In genomic region chr1:206769331-206769731, GRCh38 we compare ENCODE assay signal across 9 cellular contexts. TPM values are rescaled to one million over a fixed set of nuclear protein-coding genes. Genes with fewer than 3 reads are reported as not detected.
DNase-seq lines count a peak whose midpoint lies in the region; ATAC-seq and TF ChIP-seq lines count a peak whose summit lies in the region.
"Had no signal": no experiment of that assay in that cellular context is flagged by ENCODE, and none has a peak within 500 bp of the region (broad histone marks: within the 10 kb centered on the region; RNA-seq: fewer than 3 reads in every experiment).

No MANE protein-coding gene starts in this region.

- TF ChIP-seq CTCF in esophagus muscularis mucosa (IDR thresholded peaks at IDR 0.05) = no peak

- H3K27me3 Mint-ChIP-seq in activated T-helper 1 cell treated with anti-CD3 and anti-CD28 coated beads, Interleukin-12 subunit alpha, Interleukin-12 subunit beta, Interleukin-2, Interleukin-4 antibody, amounts not matched to agents 30 ng/mL and 10 ng/mL and 1 ng/mL, durations not matched to agents 14 hours and 24 hours and 36 hours (ENCODE audit: insufficient read depth) = peaks cover 33% of the 10 kb centered on the region
- H3K27me3 Mint-ChIP-seq in stimulated activated naive CD8-positive, alpha-beta T cell treated with anti-CD3 and anti-CD28 coated beads, Interleukin-15, Interleukin-2, amounts not matched to agents 100 ng/mL and 50 ng/mL, for 24 hours = peaks cover 21% of the 10 kb centered on the region

- intact Hi-C loops in activated T-helper 1 cell treated with anti-CD3 and anti-CD28 coated beads, Interleukin-12 subunit alpha, Interleukin-12 subunit beta, Interleukin-2, Interleukin-4 antibody, amounts not matched to agents 30 ng/mL and 10 ng/mL and 1 ng/mL, durations not matched to agents 14 hours and 24 hours and 36 hours (cut with micrococcal nuclease) = loop anchor here (1.0 kb wide), 3 partner anchors 15 to 35 kb away; no protein-coding TSS in a partner anchor
- intact Hi-C loops in esophagus muscularis mucosa (cut with DNase I) = no loop called here

- H3K27me3 ChIP-seq in esophagus muscularis mucosa = peaks cover 0 to 8% (median 0%) of the 10 kb centered on the region in 4 donors
- peaks cover 3% of the 10 kb centered on the region for H3K27me3 ChIP-seq in MG63
- H3K27me3 ChIP-seq: upper lobe of left lung had no signal

- H3K4me3 ChIP-seq in esophagus muscularis mucosa (peak overlapping the region in 1 of 4 donors; percentile 32), MG63 (no peak overlapping the region)

- ATAC-seq in HG03095 (IDR thresholded peaks at IDR 0.05; ENCODE audit: unreplicated experiment) = peak; percentile 58

- TF ChIP-seq POLR2A in esophagus muscularis mucosa (IDR thresholded peaks at IDR 0.05; ENCODE audit: low read depth) = no peak

- H3K4me1 ChIP-seq in esophagus muscularis mucosa = no peaks in the 10 kb centered on the region

- peak overlapping the region; percentile 57 for H3K27ac Mint-ChIP-seq in activated T-helper 1 cell treated with anti-CD3 and anti-CD28 coated beads, Interleukin-12 subunit alpha, Interleukin-12 subunit beta, Interleukin-2, Interleukin-4 antibody, amounts not matched to agents 30 ng/mL and 10 ng/mL and 1 ng/mL, durations not matched to agents 14 hours and 24 hours and 36 hours
- H3K27ac Mint-ChIP-seq in stimulated activated naive CD8-positive, alpha-beta T cell treated with anti-CD3 and anti-CD28 coated beads, Interleukin-15, Interleukin-2, amounts not matched to agents 100 ng/mL and 50 ng/mL, for 24 hours = peak overlapping the region; percentile 66

- H3K4me1 Mint-ChIP-seq in activated T-helper 1 cell treated with anti-CD3 and anti-CD28 coated beads, Interleukin-12 subunit alpha, Interleukin-12 subunit beta, Interleukin-2, Interleukin-4 antibody, amounts not matched to agents 30 ng/mL and 10 ng/mL and 1 ng/mL, durations not matched to agents 14 hours and 24 hours and 36 hours (ENCODE audit: low read depth) = peaks cover 82% of the 10 kb centered on the region
- H3K4me1 Mint-ChIP-seq in stimulated activated naive CD8-positive, alpha-beta T cell treated with anti-CD3 and anti-CD28 coated beads, Interleukin-15, Interleukin-2, amounts not matched to agents 100 ng/mL and 50 ng/mL, for 24 hours (ENCODE audit: low read depth) = peaks cover 93% of the 10 kb centered on the region

- WGBS in esophagus muscularis mucosa = 84% methylated on average over 4 of the region's 6 CpGs

- no peak overlapping the region for H3K27ac ChIP-seq in esophagus muscularis mucosa (replicated peaks in 1 of 4)

- peaks cover 2% of the 10 kb centered on the region for H3K36me3 Mint-ChIP-seq in activated T-helper 1 cell treated with anti-CD3 and anti-CD28 coated beads, Interleukin-12 subunit alpha, Interleukin-12 subunit beta, Interleukin-2, Interleukin-4 antibody, amounts not matched to agents 30 ng/mL and 10 ng/mL and 1 ng/mL, durations not matched to agents 14 hours and 24 hours and 36 hours (ENCODE audit: low read depth)
- no peaks in the 10 kb centered on the region for H3K36me3 Mint-ChIP-seq in stimulated activated naive CD8-positive, alpha-beta T cell treated with anti-CD3 and anti-CD28 coated beads, Interleukin-15, Interleukin-2, amounts not matched to agents 100 ng/mL and 50 ng/mL, for 24 hours (ENCODE audit: low read depth)

- H3K9me3 ChIP-seq in esophagus muscularis mucosa (no peaks in the 10 kb centered on the region), MG63 (no peaks in the 10 kb centered on the region)
- H3K9me3 ChIP-seq: upper lobe of left lung had no signal

- no peaks in the 10 kb centered on the region for H3K36me3 ChIP-seq in esophagus muscularis mucosa
- H3K36me3 ChIP-seq in MG63 = no peaks in the 10 kb centered on the region
- H3K36me3 ChIP-seq: upper lobe of left lung had no signal

- peak; percentile 68 for DNase-seq in NK-92 treated with Interleukin-12 subunit alpha and Interleukin-12 subunit beta, amount 100 ng/mL, for 24 hours (lab: John Stamatoyannopoulos, UW)
- DNase-seq in NK-92 (lab: John Stamatoyannopoulos, UW; ENCODE audit: unreplicated experiment) (no peak), esophagus muscularis mucosa (ENCODE audit: extremely low spot score) (no peak), NCI-H82 treated with DMSO at 0.1 percent for 48 hours (lab: John Stamatoyannopoulos, UW; ENCODE audit: unreplicated experiment) (no peak), MG63 (no peak)
- DNase-seq in activated T-helper 1 cell treated with anti-CD3 and anti-CD28 coated beads, Interleukin-12 subunit alpha, Interleukin-12 subunit beta, Interleukin-2, Interleukin-4 antibody, amounts not matched to agents 30 ng/mL and 10 ng/mL and 1 ng/mL, durations not matched to agents 14 hours and 24 hours and 36 hours (ENCODE audit: low spot score) = peak; percentile 70

- peaks cover 3% of the 10 kb centered on the region for H3K9me3 Mint-ChIP-seq in activated T-helper 1 cell treated with anti-CD3 and anti-CD28 coated beads, Interleukin-12 subunit alpha, Interleukin-12 subunit beta, Interleukin-2, Interleukin-4 antibody, amounts not matched to agents 30 ng/mL and 10 ng/mL and 1 ng/mL, durations not matched to agents 14 hours and 24 hours and 36 hours
- no peaks in the 10 kb centered on the region for H3K9me3 Mint-ChIP-seq in stimulated activated naive CD8-positive, alpha-beta T cell treated with anti-CD3 and anti-CD28 coated beads, Interleukin-15, Interleukin-2, amounts not matched to agents 100 ng/mL and 50 ng/mL, for 24 hours

- peak overlapping the region; percentile 24 for H3K4me3 Mint-ChIP-seq in activated T-helper 1 cell treated with anti-CD3 and anti-CD28 coated beads, Interleukin-12 subunit alpha, Interleukin-12 subunit beta, Interleukin-2, Interleukin-4 antibody, amounts not matched to agents 30 ng/mL and 10 ng/mL and 1 ng/mL, durations not matched to agents 14 hours and 24 hours and 36 hours
- peak overlapping the region; percentile 38 for H3K4me3 Mint-ChIP-seq in stimulated activated naive CD8-positive, alpha-beta T cell treated with anti-CD3 and anti-CD28 coated beads, Interleukin-15, Interleukin-2, amounts not matched to agents 100 ng/mL and 50 ng/mL, for 24 hours

- no peak for TF ChIP-seq EP300 in esophagus muscularis mucosa (IDR thresholded peaks at IDR 0.05)

RNA-seq across cellular contexts. Expression of gene IL19, which starts 1.2 kb away (rescaled TPM):
- total RNA-seq in activated T-helper 1 cell treated with anti-CD3 and anti-CD28 coated beads, Interleukin-12 subunit alpha, Interleukin-12 subunit beta, Interleukin-2, Interleukin-4 antibody, amounts not matched to agents 30 ng/mL and 10 ng/mL and 1 ng/mL, durations not matched to agents 14 hours and 24 hours and 36 hours = not detected in 2 replicates
- total RNA-seq in esophagus muscularis mucosa = not detected
- not detected in 2 replicates for total RNA-seq in MG63 (2014; rRNA removed; shearing (Covaris generic); ENCODE audit: low replicate concordance)
- total RNA-seq: upper lobe of left lung had no signal

RNA-seq across cellular contexts. Expression of gene IL10, which starts 3.0 kb away (rescaled TPM):
- total RNA-seq in activated T-helper 1 cell treated with anti-CD3 and anti-CD28 coated beads, Interleukin-12 subunit alpha, Interleukin-12 subunit beta, Interleukin-2, Interleukin-4 antibody, amounts not matched to agents 30 ng/mL and 10 ng/mL and 1 ng/mL, durations not matched to agents 14 hours and 24 hours and 36 hours = 4.4 and 5.0 TPM in 2 replicates
- total RNA-seq in esophagus muscularis mucosa = 1 to 10 TPM in 3 of 4 donors, under 1 TPM in 1; 0.83 to 5.1 (median 3.5) TPM
- not detected in 2 replicates for total RNA-seq in MG63 (2014; rRNA removed; shearing (Covaris generic); ENCODE audit: low replicate concordance)

Comparison
In these comparisons a context has a peak if more than half of its experiments do, and no peak if none do; other contexts are left out.
1. DNase-seq: peak in NK-92 treated with Interleukin-12 subunit alpha and Interleukin-12 subunit beta, amount 100 ng/mL, for 24 hours (single experiment) and activated T-helper 1 cell treated with anti-CD3 and anti-CD28 coated beads, Interleukin-12 subunit alpha, Interleukin-12 subunit beta, Interleukin-2, Interleukin-4 antibody, amounts not matched to agents 30 ng/mL and 10 ng/mL and 1 ng/mL, durations not matched to agents 14 hours and 24 hours and 36 hours (single experiment); none in NK-92 (single experiment), esophagus muscularis mucosa (single experiment), NCI-H82 treated with DMSO at 0.1 percent for 48 hours (single experiment) and MG63 (single experiment).